Comparison of ENCODE assay signal across 8 cellular contexts in the genomic region with DNA sequence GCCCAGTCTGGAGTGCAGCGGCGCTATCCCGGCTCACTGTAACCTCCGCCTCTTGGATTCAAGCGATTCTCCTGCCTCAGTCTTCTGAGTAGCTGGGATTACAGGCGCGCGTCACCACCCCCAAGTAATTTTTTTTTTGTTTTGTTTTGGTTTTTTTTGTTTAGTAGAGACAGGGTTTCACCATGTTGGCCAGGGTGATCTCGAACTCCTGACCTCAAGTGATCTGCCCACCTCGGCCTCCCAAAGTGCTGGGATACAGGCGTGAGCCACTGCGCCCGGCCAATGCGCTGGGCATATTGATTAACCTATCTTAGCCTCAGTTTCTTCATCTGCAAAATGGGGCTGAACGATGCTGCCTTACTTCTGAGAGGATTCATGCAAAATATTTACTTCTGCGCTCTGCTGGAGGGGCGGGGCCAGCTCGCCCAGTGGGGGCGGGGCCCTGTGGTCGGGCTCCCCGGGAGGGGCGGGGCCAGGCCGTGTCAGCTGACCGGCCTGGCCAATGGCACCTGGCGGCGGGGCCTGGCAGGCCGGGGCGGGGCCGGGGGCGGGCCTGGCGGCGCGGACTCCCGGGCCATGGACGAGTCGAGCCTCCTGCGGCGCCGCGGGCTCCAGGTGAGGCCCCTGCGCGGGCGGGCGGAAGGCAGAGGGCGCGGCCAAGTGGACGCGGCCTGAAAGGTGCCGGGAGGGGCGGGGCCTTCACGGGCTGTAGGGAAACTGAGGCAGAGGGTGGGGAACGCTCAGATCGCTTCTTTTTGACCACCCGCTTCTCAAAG. TPM values are rescaled to one million over a fixed set of nuclear protein-coding genes. Genes with fewer than 3 reads are reported as not detected.
A peak's percentile ranks its signal among the peaks of the same experiment; 100 is the strongest.
DNase-seq lines count a peak whose midpoint lies in the region; ATAC-seq lines count a peak whose summit lies in the region.

A gene (plus strand): TSS at position 562 of the 776 bp plus-strand sequence. CDS start 15 bp downstream, at position 577.

- H3K18ac ChIP-seq in mesenchymal stem cell (ENCODE audit: low read depth in 1 of 2, low read length in 2 of 2): peak within 1 kb of the TSS in 1 of 2 experiments; percentile 77

- no peak within 1 kb of the TSS for H3K14ac ChIP-seq in mesenchymal stem cell (ENCODE audit: low read length in 2 of 2)

- no peak within 1 kb of the TSS for H2BK12ac ChIP-seq in mesenchymal stem cell (ENCODE audit: low read length in 2 of 2)

- H3K79me1 ChIP-seq in mesenchymal stem cell (replicated peaks; ENCODE audit: low read length, poor library complexity, severe bottlenecking): no peaks in the 10 kb centered on the region

- no peak within 1 kb of the TSS for H2AFZ ChIP-seq in mesenchymal stem cell (ENCODE audit: low read depth, low read length)

- H3K9me3 Mint-ChIP-seq in effector memory CD8-positive, alpha-beta T cell: no peaks in the 10 kb centered on the region

- POLR2A ChIA-PET in activated CD8-positive, alpha-beta memory T cell treated with anti-CD3 and anti-CD28 coated beads for 36 hours (lab: Charles Lee): interaction anchor here (0.9 kb wide), 1 partner anchor 22 kb away, joined by 3 read pairs; no protein-coding TSS in a partner anchor

- peak within 1 kb of the TSS in 1 of 2 donors; percentile 84 for H3K27ac Mint-ChIP-seq in effector memory CD8-positive, alpha-beta T cell

- DNase-seq in NCI-H1436 (lab: John Stamatoyannopoulos, UW) (peak; percentile 76), NCI-H1436 treated with DMSO at 0.1 percent for 48 hours (lab: John Stamatoyannopoulos, UW) (no peak), NCI-H82 treated with DMSO at 0.1 percent for 48 hours (lab: John Stamatoyannopoulos, UW; ENCODE audit: unreplicated experiment) (peak; percentile 75), mesenchymal stem cell (peak; percentile 77)
- peak; percentile 89 to 93 (median 93) for DNase-seq in effector memory CD8-positive, alpha-beta T cell
- DNase-seq in stimulated activated CD8-positive, alpha-beta memory T cell treated with anti-CD3 and anti-CD28 coated beads, Interleukin-15, amount 100 ng/mL, for 1 hour (ENCODE audit: low read depth): peak; percentile 74

- no peaks in the 10 kb centered on the region for H3K27me3 Mint-ChIP-seq in effector memory CD8-positive, alpha-beta T cell

- peak within 1 kb of the TSS; percentile 75 for H4K8ac ChIP-seq in mesenchymal stem cell (ENCODE audit: low read length)

- H3K27me3 ChIP-seq in mesenchymal stem cell (ENCODE audit: control insufficient read depth in 1 of 2, insufficient read depth in 1 of 2, low read length in 2 of 2): peaks cover 34 to 41% of the 10 kb centered on the region in 2 experiments

- no peak within 1 kb of the TSS for H2BK120ac ChIP-seq in mesenchymal stem cell (ENCODE audit: low read depth, low read length)

- no peaks in the 10 kb centered on the region for H3K9me3 ChIP-seq in mesenchymal stem cell (ENCODE audit: control insufficient read depth, low read length)

- H3K4me1 ChIP-seq in mesenchymal stem cell (ENCODE audit: control insufficient read depth, insufficient read depth, low read depth, low read length): peaks cover 18% of the 10 kb centered on the region

- H2BK5ac ChIP-seq in mesenchymal stem cell (ENCODE audit: low read depth, low read length, poor library complexity, severe bottlenecking): no peak within 1 kb of the TSS

- peak; percentile 46 for ATAC-seq in HG03064 (IDR thresholded peaks at IDR 0.05; ENCODE audit: low read depth, unreplicated experiment)
- peak; percentile 93 for ATAC-seq in effector memory CD8-positive, alpha-beta T cell (replicated peaks)

- H2AK5ac ChIP-seq in mesenchymal stem cell (ENCODE audit: low read length, severe bottlenecking): no peak within 1 kb of the TSS

- H3K23ac ChIP-seq in mesenchymal stem cell (ENCODE audit: low read length in 2 of 2): no peak within 1 kb of the TSS

- CTCF ChIA-PET in activated CD8-positive, alpha-beta memory T cell treated with anti-CD3 and anti-CD28 coated beads for 36 hours (lab: Charles Lee): interaction anchor here (1.0 to 2.5 kb wide), 4 partner anchors 13 to 155 kb away, joined by 3 to 10 read pairs (median 4); no protein-coding TSS in a partner anchor

- peaks cover 10% of the 10 kb centered on the region for H3K36me3 Mint-ChIP-seq in effector memory CD8-positive, alpha-beta T cell (ENCODE audit: insufficient read depth)

- H3K4me1 Mint-ChIP-seq in effector memory CD8-positive, alpha-beta T cell (ENCODE audit: low read depth in 2 of 2): peaks cover 22 to 32% of the 10 kb centered on the region in 2 donors

- no peaks in the 10 kb centered on the region for H3K36me3 ChIP-seq in mesenchymal stem cell (ENCODE audit: control insufficient read depth in 1 of 2, insufficient read depth in 2 of 2, low read depth in 1 of 2, low read length in 2 of 2)

- H3K4me2 ChIP-seq in mesenchymal stem cell (ENCODE audit: low read length, poor library complexity, severe bottlenecking): peak within 1 kb of the TSS; percentile 58

- peak within 1 kb of the TSS; percentile 1 for H4K91ac ChIP-seq in mesenchymal stem cell (ENCODE audit: low read length)

- no peak within 1 kb of the TSS for H3K27ac ChIP-seq in mesenchymal stem cell (ENCODE audit: low read length, poor library complexity, severe bottlenecking)

- peak within 1 kb of the TSS; percentile 75 to 89 for H3K4me3 Mint-ChIP-seq in effector memory CD8-positive, alpha-beta T cell

- H3K4ac ChIP-seq in mesenchymal stem cell (ENCODE audit: low read depth in 1 of 2, low read length in 2 of 2): peak within 1 kb of the TSS in 1 of 2 experiments; percentile 31

- H3K4me3 ChIP-seq in mesenchymal stem cell (ENCODE audit: insufficient read depth in 1 of 2, low read depth in 1 of 2, low read length in 2 of 2): peak within 1 kb of the TSS; percentile 34 to 68

- H3K9ac ChIP-seq in mesenchymal stem cell (ENCODE audit: low read length): peak within 1 kb of the TSS; percentile 33

- WGBS in mesenchymal stem cell: 28% methylated on average over 47 of the region's 54 CpGs

- peak within 1 kb of the TSS; percentile 57 for H2BK15ac ChIP-seq in mesenchymal stem cell (ENCODE audit: low read depth, poor library complexity, severe bottlenecking)

RNA-seq across cellular contexts. Expression of the gene that starts here (rescaled TPM):
- 10 to 100 TPM; 15.5 to 16.2 TPM for total RNA-seq in activated CD8-positive, alpha-beta memory T cell treated with anti-CD3 and anti-CD28 coated beads for 36 hours
- 4.4 TPM for polyA plus RNA-seq in mesenchymal stem cell (2013, experiment 1 of 2)
- polyA plus RNA-seq in mesenchymal stem cell (2013, experiment 2 of 2): 4.7 TPM
